8 cellular contexts compared by ENCODE assay signal in the genomic region with DNA sequence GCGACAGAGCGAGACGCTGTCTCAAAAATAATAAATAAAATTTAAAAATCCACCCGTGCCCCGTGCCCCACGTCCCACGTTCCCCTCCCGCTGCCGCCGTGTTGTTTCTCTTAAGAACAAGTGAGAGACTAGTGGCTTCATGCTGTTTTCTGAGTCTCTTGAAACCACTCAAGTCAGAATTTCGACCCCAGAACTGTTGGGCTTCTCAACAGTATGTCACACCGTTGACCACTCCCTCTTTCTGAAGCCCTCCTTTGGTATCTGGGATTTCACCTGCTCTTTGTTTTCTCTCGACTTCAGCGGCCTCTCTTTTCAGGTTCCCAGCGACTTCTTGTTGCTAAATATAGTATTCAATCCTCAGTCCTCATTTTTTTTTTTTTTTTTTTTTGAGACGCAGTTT. TPM values are rescaled to one million over a fixed set of nuclear protein-coding genes. Genes with fewer than 3 reads are reported as not detected.
DNase-seq lines count a peak whose midpoint lies in the region; ATAC-seq and TF ChIP-seq lines count a peak whose summit lies in the region.

No MANE protein-coding gene starts in this region.

- no peaks in the 10 kb centered on the region for H3K79me2 ChIP-seq in ACC112 (ENCODE audit: control insufficient read depth, insufficient read depth, low read length, unreplicated experiment)

- intact Hi-C loops in breast epithelium (cut with DNase I; ENCODE audit: low total_unique reads), result no loop called here

- no peak for TF ChIP-seq POLR2A in breast epithelium (IDR thresholded peaks at IDR 0.05)

- no peak for TF ChIP-seq CTCF in breast epithelium (IDR thresholded peaks at IDR 0.05)

- H3K9me3 ChIP-seq in HUES48 (ENCODE audit: control insufficient read depth, insufficient read depth, low read length), result no peaks in the 10 kb centered on the region
- H3K9me3 ChIP-seq in breast epithelium, result no peaks in the 10 kb centered on the region
- no peaks in the 10 kb centered on the region for H3K9me3 ChIP-seq in muscle layer of colon (ENCODE audit: low read length)

- H2AFZ ChIP-seq in ACC112 (ENCODE audit: low read length, unreplicated experiment), result no peak overlapping the region

- H3K36me3 ChIP-seq in ACC112 (ENCODE audit: insufficient read depth, low read length) (no peaks in the 10 kb centered on the region), HUES48 (ENCODE audit: control insufficient read depth, insufficient read depth, low read length) (peaks cover 17% of the 10 kb centered on the region), breast epithelium (no peaks in the 10 kb centered on the region), muscle layer of colon (ENCODE audit: insufficient read depth, low read length) (peaks cover 14% of the 10 kb centered on the region)

- ATAC-seq in activated CD4-positive, CD25-positive, alpha-beta regulatory T cell treated with anti-CD3 and anti-CD28 coated beads, Interleukin-2, amount 50 U/mL, for 24 hours, result no peak
- ATAC-seq in GM21529 (IDR thresholded peaks at IDR 0.05; ENCODE audit: unreplicated experiment) (no peak), HG02759 (IDR thresholded peaks at IDR 0.05; ENCODE audit: unreplicated experiment) (no peak)

- no peak for DNase-seq in breast epithelium (ENCODE audit: low spot score in 2 of 2)
- no peak for DNase-seq in effector CD8-positive, alpha-beta T cell (lab: John Stamatoyannopoulos, UW)

- no peak overlapping the region for H3K27ac ChIP-seq in ACC112 (ENCODE audit: low read depth, low read length)
- H3K27ac ChIP-seq in HUES48 (ENCODE audit: low read depth, low read length), result no peak overlapping the region
- H3K27ac ChIP-seq in breast epithelium, result peak overlapping the region in 1 of 2 donors; percentile 90
- H3K27ac ChIP-seq in muscle layer of colon (ENCODE audit: low read depth, low read length), result no peak overlapping the region

- H3K4me3 ChIP-seq in ACC112 (ENCODE audit: low read depth, low read length), result peak overlapping the region; percentile 80
- peak overlapping the region; percentile 91 for H3K4me3 ChIP-seq in HUES48 (ENCODE audit: low read depth, low read length)
- peak overlapping the region; percentile 69 to 84 (median 84) for H3K4me3 ChIP-seq in breast epithelium
- peak overlapping the region; percentile 68 to 88 for H3K4me3 ChIP-seq in muscle layer of colon (ENCODE audit: low read depth in 1 of 2, low read length in 2 of 2)

- H3K9ac ChIP-seq in HUES48 (ENCODE audit: low read depth, low read length) (no peak overlapping the region), muscle layer of colon (ENCODE audit: low read length) (no peak overlapping the region)

- H3K27me3 ChIP-seq in ACC112 (ENCODE audit: insufficient read depth, low read length) (no peaks in the 10 kb centered on the region), HUES48 (ENCODE audit: control insufficient read depth, insufficient read depth, low read length) (no peaks in the 10 kb centered on the region), breast epithelium (no peaks in the 10 kb centered on the region), muscle layer of colon (ENCODE audit: control insufficient read depth in 1 of 2, insufficient read depth in 2 of 2, low read length in 2 of 2) (no peaks in the 10 kb centered on the region)

- no peaks in the 10 kb centered on the region for H3K4me1 ChIP-seq in ACC112 (ENCODE audit: control insufficient read depth, insufficient read depth, low read length, unreplicated experiment)
- no peaks in the 10 kb centered on the region for H3K4me1 ChIP-seq in HUES48 (ENCODE audit: control insufficient read depth, insufficient read depth, low read length)
- H3K4me1 ChIP-seq in breast epithelium, result no peaks in the 10 kb centered on the region
- H3K4me1 ChIP-seq in muscle layer of colon (ENCODE audit: insufficient read depth, low read length), result peaks cover 7% of the 10 kb centered on the region

RNA-seq across cellular contexts. Expression of a gene that starts 1.0 kb away (rescaled TPM):
- total RNA-seq in breast epithelium, result 10 to 100 TPM; 23.5 to 45.6 (median 39.4) TPM

RNA-seq across cellular contexts. Expression of a gene that starts 24.7 kb away (rescaled TPM):
- 10 to 100 TPM; 23.1 to 50.1 (median 26.6) TPM for total RNA-seq in breast epithelium

RNA-seq across cellular contexts. Expression of a gene that starts 34.2 kb away (rescaled TPM):
- under 1 TPM in 2 of 3 donors, not detected in 1; 0.15 to 0.33 TPM for total RNA-seq in breast epithelium

RNA-seq across cellular contexts. Expression of a gene that starts 37.0 kb away (rescaled TPM):
- total RNA-seq in breast epithelium, result 10 to 100 TPM; 15.4 to 33.2 (median 28.2) TPM
